ENCODE assay signal across 18 cellular contexts in the genomic region with DNA sequence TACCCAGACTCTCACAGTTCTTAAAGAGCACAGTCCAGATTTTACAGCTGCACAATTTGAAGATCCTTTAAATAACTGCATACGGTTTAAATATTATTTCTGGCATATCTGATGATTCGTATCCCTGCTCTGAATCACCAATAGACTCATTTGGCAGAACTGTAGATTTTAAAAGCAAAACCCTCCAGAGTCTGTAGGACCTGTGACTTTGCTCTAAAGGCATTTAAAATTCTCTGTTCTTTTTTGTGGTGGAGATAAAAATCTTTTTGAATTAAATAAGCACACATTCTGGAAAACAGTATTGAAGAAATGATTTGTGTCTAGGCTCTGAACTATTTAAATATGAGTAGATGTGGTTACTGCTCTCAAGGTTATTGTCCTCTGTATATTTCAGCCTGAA.
DNase-seq lines count a peak whose midpoint lies in the region; ATAC-seq and TF ChIP-seq lines count a peak whose summit lies in the region.
"Had no signal": no experiment of that assay in that cellular context is flagged by ENCODE, and none has a peak within 500 bp of the region (broad histone marks: within the 10 kb centered on the region; RNA-seq: fewer than 3 reads in every experiment).

No MANE protein-coding gene starts in this region.

- ATAC-seq in stimulated activated naive CD8-positive, alpha-beta T cell treated with anti-CD3 and anti-CD28 coated beads, Interleukin-15, Interleukin-2, amounts not matched to agents 100 U/mL and 50 U/mL, for 24 hours: no peak
- no peak for ATAC-seq in activated CD8-positive, alpha-beta memory T cell treated with anti-CD3 and anti-CD28 coated beads, Interleukin-2, amount 10 ng/mL, durations not matched to agents 7 days and 5 days
- ATAC-seq: left lung had no signal

- H3K4me3 ChIP-seq in cardiac fibroblast (replicated peaks in 1 of 2; ENCODE audit: low read depth in 2 of 2, low read length in 2 of 2): no peak overlapping the region
- H3K4me3 ChIP-seq: left lung had no signal

- peak; percentile 65 for DNase-seq in AG20443 (ENCODE audit: low spot score)
- peak; percentile 38 for DNase-seq in HT1080 (ENCODE audit: low read depth)
- DNase-seq in cardiac fibroblast (ENCODE audit: low read depth in 2 of 2): peak; percentile 9 to 65
- no peak for DNase-seq in mesothelial cell of epicardium (ENCODE audit: low spot score in 2 of 2, unreplicated experiment in 2 of 2)
- no peak for DNase-seq in NCI-H526 treated with DMSO at 0.1 percent for 48 hours (lab: John Stamatoyannopoulos, UW)
- DNase-seq in stimulated activated naive CD8-positive, alpha-beta T cell treated with anti-CD3 and anti-CD28 coated beads, Interleukin-15, Interleukin-2, amounts not matched to agents 100 U/mL and 50 U/mL, for 24 hours: no peak
- no peak for DNase-seq in GM13976 (ENCODE audit: low spot score)
- no peak for DNase-seq in activated CD8-positive, alpha-beta memory T cell treated with anti-CD3 and anti-CD28 coated beads, Interleukin-2, amount 10 ng/mL, durations not matched to agents 7 days and 5 days
- DNase-seq: central memory CD4-positive, alpha-beta T cell; effector CD8-positive, alpha-beta T cell; foreskin melanocyte; left lung; NCI-H1105; NCI-H82; stimulated activated CD4-positive, alpha-beta T cell treated with anti-CD3 and anti-CD28 coated beads, Interleukin-4, amount 100 ng/mL, for 1 hour; substantia nigra had no signal

- peaks cover 49% of the 10 kb centered on the region for H3K4me1 Mint-ChIP-seq in mesothelial cell of epicardium
- H3K4me1 Mint-ChIP-seq in activated CD8-positive, alpha-beta memory T cell treated with anti-CD3 and anti-CD28 coated beads, Interleukin-2, amount 10 ng/mL, durations not matched to agents 7 days and 5 days: no peaks in the 10 kb centered on the region

- TF ChIP-seq CTCF in cardiac fibroblast (IDR thresholded peaks at IDR 0.05; ENCODE audit: low read depth, low read length) (no peak), mesothelial cell of epicardium (IDR thresholded peaks at IDR 0.05; ENCODE audit: unreplicated experiment) (no peak), GM13976 (IDR thresholded peaks at IDR 0.05; ENCODE audit: borderline replicate concordance, control extremely low read depth, extremely low read depth, insufficient read depth, missing control alignments) (no peak)

- CTCF ChIA-PET in activated CD8-positive, alpha-beta memory T cell treated with anti-CD3 and anti-CD28 coated beads, Interleukin-2, amount 10 ng/mL, durations not matched to agents 7 days and 5 days (lab: Charles Lee): no interaction called here

- H3K9me3 Mint-ChIP-seq in mesothelial cell of epicardium: peaks cover 3% of the 10 kb centered on the region
- no peaks in the 10 kb centered on the region for H3K9me3 Mint-ChIP-seq in activated CD8-positive, alpha-beta memory T cell treated with anti-CD3 and anti-CD28 coated beads, Interleukin-2, amount 10 ng/mL, durations not matched to agents 7 days and 5 days (ENCODE audit: low read depth)

- H3K27ac Mint-ChIP-seq in mesothelial cell of epicardium: peak overlapping the region; percentile 34
- H3K27ac Mint-ChIP-seq in activated CD8-positive, alpha-beta memory T cell treated with anti-CD3 and anti-CD28 coated beads, Interleukin-2, amount 10 ng/mL, durations not matched to agents 7 days and 5 days: no peak overlapping the region
- H3K27ac Mint-ChIP-seq: activated naive CD8-positive, alpha-beta T cell; B cell had no signal

- no peaks in the 10 kb centered on the region for H3K27me3 Mint-ChIP-seq in mesothelial cell of epicardium (ENCODE audit: low read depth)
- no peaks in the 10 kb centered on the region for H3K27me3 Mint-ChIP-seq in activated CD8-positive, alpha-beta memory T cell treated with anti-CD3 and anti-CD28 coated beads, Interleukin-2, amount 10 ng/mL, durations not matched to agents 7 days and 5 days
- H3K27me3 Mint-ChIP-seq: activated naive CD8-positive, alpha-beta T cell; B cell had no signal

- no peak overlapping the region for H3K4me3 Mint-ChIP-seq in mesothelial cell of epicardium
- no peak overlapping the region for H3K4me3 Mint-ChIP-seq in activated CD8-positive, alpha-beta memory T cell treated with anti-CD3 and anti-CD28 coated beads, Interleukin-2, amount 10 ng/mL, durations not matched to agents 7 days and 5 days
- H3K4me3 Mint-ChIP-seq: activated naive CD8-positive, alpha-beta T cell had no signal

- H3K36me3 Mint-ChIP-seq in mesothelial cell of epicardium: no peaks in the 10 kb centered on the region
- no peaks in the 10 kb centered on the region for H3K36me3 Mint-ChIP-seq in activated CD8-positive, alpha-beta memory T cell treated with anti-CD3 and anti-CD28 coated beads, Interleukin-2, amount 10 ng/mL, durations not matched to agents 7 days and 5 days
- H3K36me3 Mint-ChIP-seq: activated naive CD8-positive, alpha-beta T cell had no signal

- in situ Hi-C loops in GM13976 (cut with MboI; ENCODE audit: low sequenced_read_pairs, unreplicated experiment): no loop called here

Comparison
In these comparisons a context has a peak if more than half of its experiments do, and no peak if none do; other contexts are left out.
1. DNase-seq: peak in AG20443 (single experiment), HT1080 (single experiment) and cardiac fibroblast (2 of 2); none in mesothelial cell of epicardium (0 of 2), NCI-H526 treated with DMSO at 0.1 percent for 48 hours (single experiment), stimulated activated naive CD8-positive, alpha-beta T cell treated with anti-CD3 and anti-CD28 coated beads, Interleukin-15, Interleukin-2, amounts not matched to agents 100 U/mL and 50 U/mL, for 24 hours (single experiment), GM13976 (single experiment) and activated CD8-positive, alpha-beta memory T cell treated with anti-CD3 and anti-CD28 coated beads, Interleukin-2, amount 10 ng/mL, durations not matched to agents 7 days and 5 days (single experiment).